Comparison of ENCODE assay signal across 21 cellular contexts in genomic region chr12:131636266-131636665, GRCh38.
DNase-seq lines count a peak whose midpoint lies in the region; TF ChIP-seq lines count a peak whose summit lies in the region.
"Had no signal": no experiment of that assay in that cellular context is flagged by ENCODE, and none has a peak within 500 bp of the region (broad histone marks: within the 10 kb centered on the region; RNA-seq: fewer than 3 reads in every experiment).

No MANE protein-coding gene starts in this region.

- no peak overlapping the region for H3K27ac ChIP-seq in HEK293 (ENCODE audit: extremely low read depth, low read depth, low read length)
- H3K27ac ChIP-seq in neuronal stem cell (replicated peaks; ENCODE audit: low read length): no peak overlapping the region
- no peak overlapping the region for H3K27ac ChIP-seq in spleen
- no peak overlapping the region for H3K27ac ChIP-seq in GM23248
- H3K27ac ChIP-seq: A549; BLaER1 treated with 17β-estradiol and CSF1 and Interleukin-3, amounts not matched to agents 10 nM and 100 nM had no signal

- peaks cover 53% of the 10 kb centered on the region for H3K4me1 Mint-ChIP-seq in glutamatergic neuron (ENCODE audit: low read depth, unreplicated experiment)

- H3K4me3 Mint-ChIP-seq in glutamatergic neuron (ENCODE audit: unreplicated experiment): no peak overlapping the region
- H3K4me3 Mint-ChIP-seq: CD4-positive, alpha-beta T cell; CD8-positive, alpha-beta memory T cell; H9; HFFc6 had no signal

- no peak overlapping the region for H3K14ac ChIP-seq in neuronal stem cell (ENCODE audit: low read length)

- H4K20me1 ChIP-seq in GM23248 (ENCODE audit: insufficient read depth): no peaks in the 10 kb centered on the region

- no peaks in the 10 kb centered on the region for H3K9me3 ChIP-seq in HEK293 (ENCODE audit: control insufficient read depth, insufficient read depth, low read depth, low read length)
- no peaks in the 10 kb centered on the region for H3K9me3 ChIP-seq in neuronal stem cell (replicated peaks in 1 of 2; ENCODE audit: control insufficient read depth in 2 of 2, insufficient read depth in 1 of 2, low read depth in 1 of 2, low read length in 2 of 2)
- no peaks in the 10 kb centered on the region for H3K9me3 ChIP-seq in spleen
- no peaks in the 10 kb centered on the region for H3K9me3 ChIP-seq in GM23248 (ENCODE audit: low read depth)
- H3K9me3 ChIP-seq: A549; BE2C; BLaER1 treated with 17β-estradiol and CSF1 and Interleukin-3, amounts not matched to agents 10 nM and 100 nM had no signal

- no peak overlapping the region for H3K9ac ChIP-seq in neuronal stem cell (ENCODE audit: low read depth, low read length, poor library complexity)
- H3K9ac ChIP-seq in GM23248: no peak overlapping the region
- H3K9ac ChIP-seq: BLaER1 treated with 17β-estradiol and CSF1 and Interleukin-3, amounts not matched to agents 10 nM and 100 nM had no signal

- no peaks in the 10 kb centered on the region for H3K4me1 ChIP-seq in HEK293 (ENCODE audit: control insufficient read depth, insufficient read depth, low read length)
- H3K4me1 ChIP-seq in neuronal stem cell (ENCODE audit: control insufficient read depth in 2 of 2, insufficient read depth in 1 of 2, low read depth in 1 of 2, low read length in 2 of 2): peaks cover 0 to 2% of the 10 kb centered on the region in 2 donors
- H3K4me1 ChIP-seq in spleen: no peaks in the 10 kb centered on the region
- no peaks in the 10 kb centered on the region for H3K4me1 ChIP-seq in GM23248 (ENCODE audit: insufficient read depth)
- H3K4me1 ChIP-seq: A549, BE2C had no signal

- H3K36me3 Mint-ChIP-seq in glutamatergic neuron (ENCODE audit: unreplicated experiment): no peaks in the 10 kb centered on the region
- H3K36me3 Mint-ChIP-seq: CD14-positive monocyte; CD8-positive, alpha-beta memory T cell had no signal

- peaks cover 20% of the 10 kb centered on the region for H3K9me3 Mint-ChIP-seq in glutamatergic neuron (ENCODE audit: unreplicated experiment)
- H3K9me3 Mint-ChIP-seq: CD4-positive, alpha-beta T cell; CD8-positive, alpha-beta memory T cell; H9 had no signal

- in situ Hi-C loops in GM23248 (cut with MboI): no loop called here

- TF ChIP-seq POLR2A in spleen (IDR thresholded peaks at IDR 0.05): no peak

- CTCF ChIA-PET in HEK293 (lab: Yijun Ruan, JAX): interaction anchor here (0.6 kb wide), 1 partner anchor 237 kb away, joined by 3 read pairs; no protein-coding TSS in a partner anchor

- H3K27me3 Mint-ChIP-seq in glutamatergic neuron (ENCODE audit: unreplicated experiment): peaks cover 25% of the 10 kb centered on the region

- no peak overlapping the region for H3K4ac ChIP-seq in neuronal stem cell (ENCODE audit: low read length)

- no peak overlapping the region for H2BK5ac ChIP-seq in neuronal stem cell (ENCODE audit: low read length)

- no peak overlapping the region for H2BK120ac ChIP-seq in neuronal stem cell (ENCODE audit: low read depth, low read length)

- DNase-seq in GM03348 (ENCODE audit: low spot score) (peak; percentile 6), glutamatergic neuron (no peak), neuronal stem cell (ENCODE audit: low spot score) (no peak), spleen (no peak), GM23248 (no peak)
- no peak for DNase-seq in stimulated activated naive CD4-positive, alpha-beta T cell (lab: John Stamatoyannopoulos, UW)
- DNase-seq: 8988T; ACHN; AML-193; BE2C; CD4-positive, alpha-beta T cell; CD8-positive, alpha-beta memory T cell; DMS 273 treated with DMSO at 0.1 percent for 48 hours; DMS79; GF-D8; H9; HFFc6 had no signal

- no CpG with 5 or more reads among the region's 8 CpGs for WGBS in neuronal stem cell (ENCODE audit: extremely low coverage in 2 of 2, insufficient read length in 2 of 2, insufficient replicate concordance in 1 of 2), 2 donors
- 89 to 96% (median 92%) methylated on average over 8 of the region's 8 CpGs for WGBS in spleen, 5 donors
- 61 to 63% methylated on average over 8 of the region's 8 CpGs for WGBS in GM23248 (ENCODE audit: low coverage in 1 of 2, low lambda C conversion rate in 2 of 2, missing lambda C conversion rate in 2 of 2), 2 experiments

- no peak overlapping the region for H3K4me2 ChIP-seq in neuronal stem cell (ENCODE audit: insufficient read depth, low read length, poor library complexity, severe bottlenecking)
- no peak overlapping the region for H3K4me2 ChIP-seq in GM23248 (ENCODE audit: unreplicated experiment)
- H3K4me2 ChIP-seq: A549 had no signal

- intact Hi-C loops in spleen (cut with DNase I; ENCODE audit: low total_unique reads): no loop called here

- no peaks in the 10 kb centered on the region for H3K79me2 ChIP-seq in GM23248 (ENCODE audit: insufficient read depth)

- TF ChIP-seq CTCF in HEK293 (tag by site-specific recombination; IDR thresholded peaks at IDR 0.05) (no peak), glutamatergic neuron (IDR thresholded peaks at IDR 0.05; ENCODE audit: partially characterized antibody, unreplicated experiment) (no peak), spleen (IDR thresholded peaks at IDR 0.05 in 8 of 11, conservative IDR thresholded peaks at IDR 0.05 in 3 of 11) (no peak)

- POLR2A ChIA-PET in HEK293 (lab: Yijun Ruan, JAX): no interaction called here

- H3K27ac Mint-ChIP-seq in glutamatergic neuron (ENCODE audit: unreplicated experiment): peak overlapping the region; percentile 4
- H3K27ac Mint-ChIP-seq: CD14-positive monocyte; CD4-positive, alpha-beta T cell; H9; HFFc6 had no signal

- H3K27me3 ChIP-seq in neuronal stem cell (ENCODE audit: control insufficient read depth in 3 of 3, insufficient read depth in 3 of 3, low read depth in 1 of 3, low read length in 3 of 3) (peaks cover 0 to 11% (median 0%) of the 10 kb centered on the region in 3 experiments), spleen (replicated peaks in 1 of 7) (peaks cover 0 to 64% (median 7%) of the 10 kb centered on the region in 7 donors), GM23248 (replicated peaks; ENCODE audit: insufficient read depth) (no peaks in the 10 kb centered on the region)
- H3K27me3 ChIP-seq: BE2C had no signal

- H3K36me3 ChIP-seq in HEK293 (ENCODE audit: control insufficient read depth in 2 of 2, insufficient read depth in 1 of 2, low read length in 2 of 2) (no peaks in the 10 kb centered on the region), neuronal stem cell (replicated peaks in 1 of 2; ENCODE audit: control insufficient read depth in 2 of 2, insufficient read depth in 2 of 2, low read length in 2 of 2) (no peaks in the 10 kb centered on the region), spleen (no peaks in the 10 kb centered on the region), GM23248 (ENCODE audit: low read depth) (no peaks in the 10 kb centered on the region)
- H3K36me3 ChIP-seq: BE2C; BLaER1 treated with 17β-estradiol and CSF1 and Interleukin-3, amounts not matched to agents 10 nM and 100 nM had no signal

- no peak overlapping the region for H3K18ac ChIP-seq in neuronal stem cell (ENCODE audit: low read length)

- no peak overlapping the region for H2BK15ac ChIP-seq in neuronal stem cell (ENCODE audit: low read length)

- H2AFZ ChIP-seq in neuronal stem cell (ENCODE audit: low read length) (no peak overlapping the region), GM23248 (no peak overlapping the region)

- no peak overlapping the region for H3K23ac ChIP-seq in neuronal stem cell (ENCODE audit: low read depth, low read length, poor library complexity)

- H3F3A ChIP-seq in GM23248 (ENCODE audit: insufficient read depth): no peaks in the 10 kb centered on the region

- H3K4me3 ChIP-seq in HEK293 (ENCODE audit: low read depth, low read length) (no peak overlapping the region), neuronal stem cell (ENCODE audit: low read length in 2 of 2) (no peak overlapping the region), spleen (no peak overlapping the region), GM23248 (no peak overlapping the region)
- H3K4me3 ChIP-seq: A549; BLaER1 treated with 17β-estradiol and CSF1 and Interleukin-3, amounts not matched to agents 10 nM and 100 nM had no signal

- peak overlapping the region; percentile 16 for H2BK12ac ChIP-seq in neuronal stem cell (ENCODE audit: low read length)

- no peak overlapping the region for H4K91ac ChIP-seq in neuronal stem cell (ENCODE audit: low read depth, low read length, poor library complexity)

- no peaks in the 10 kb centered on the region for H3K79me1 ChIP-seq in neuronal stem cell (ENCODE audit: low read depth, low read length)

- no peaks in the 10 kb centered on the region for H3K9me2 ChIP-seq in GM23248 (ENCODE audit: insufficient read depth)

- no peak overlapping the region for H4K8ac ChIP-seq in neuronal stem cell (ENCODE audit: low read depth, low read length)

- no peak overlapping the region for H2AK5ac ChIP-seq in neuronal stem cell (ENCODE audit: low read depth, low read length)

TF ChIP-seq in HEK293, 187 proteins besides CTCF, POLR2A, EP300 and RAD21 (continues in another document):
- TF ChIP-seq GLIS1 (tag by site-specific recombination; IDR thresholded peaks at IDR 0.05): peak; percentile 97
- TF ChIP-seq ZSCAN23 (tag by site-specific recombination; IDR thresholded peaks at IDR 0.05): no peak
- TF ChIP-seq MYNN (tag by site-specific recombination; IDR thresholded peaks at IDR 0.05; ENCODE audit: borderline replicate concordance): no peak
